Comparison of ENCODE assay signal across 9 cellular contexts in genomic region chr22:20520093-20520511, GRCh38. TPM values are rescaled to one million over a fixed set of nuclear protein-coding genes. Genes with fewer than 3 reads are reported as not detected.
A peak's percentile ranks its signal among the peaks of the same experiment; 100 is the strongest.
DNase-seq lines count a peak whose midpoint lies in the region; ATAC-seq and TF ChIP-seq lines count a peak whose summit lies in the region.
"Had no signal": no experiment of that assay in that cellular context is flagged by ENCODE, and none has a peak within 500 bp of the region (broad histone marks: within the 10 kb centered on the region; RNA-seq: fewer than 3 reads in every experiment).

No MANE protein-coding gene starts in this region.

- POLR2A ChIA-PET in CD8-positive, alpha-beta memory T cell (lab: Charles Lee), result interaction anchor here (0.6 to 1.1 kb wide), 2 partner anchors 12 to 37 kb away, joined by 3 read pairs; no protein-coding TSS in a partner anchor

- CTCF ChIA-PET in CD8-positive, alpha-beta memory T cell (lab: Charles Lee), result interaction anchor here (1.9 kb wide), 1 partner anchor 12 kb away, joined by 5 read pairs; the partner anchor contains the start of gene MED15

- no peaks in the 10 kb centered on the region for H3K9me3 Mint-ChIP-seq in CD8-positive, alpha-beta memory T cell
- H3K9me3 Mint-ChIP-seq in central memory CD8-positive, alpha-beta T cell, result no peaks in the 10 kb centered on the region

- no peaks in the 10 kb centered on the region for H3K27me3 ChIP-seq in CD8-positive, alpha-beta memory T cell (ENCODE audit: insufficient read depth, low read length, poor library complexity, severe bottlenecking)
- no peaks in the 10 kb centered on the region for H3K27me3 ChIP-seq in esophagus squamous epithelium

- H3K9me3 ChIP-seq in CD8-positive, alpha-beta memory T cell (ENCODE audit: low read length), result no peaks in the 10 kb centered on the region
- no peaks in the 10 kb centered on the region for H3K9me3 ChIP-seq in esophagus squamous epithelium

- no peaks in the 10 kb centered on the region for H3K27me3 Mint-ChIP-seq in CD8-positive, alpha-beta memory T cell
- H3K27me3 Mint-ChIP-seq in central memory CD8-positive, alpha-beta T cell, result no peaks in the 10 kb centered on the region

- no peak for TF ChIP-seq CTCF in esophagus squamous epithelium (IDR thresholded peaks at IDR 0.05)

- H3K36me3 Mint-ChIP-seq in CD8-positive, alpha-beta memory T cell, result peaks cover 0 to 61% (median 14%) of the 10 kb centered on the region in 3 donors
- peaks cover 32% of the 10 kb centered on the region for H3K36me3 Mint-ChIP-seq in central memory CD8-positive, alpha-beta T cell (ENCODE audit: insufficient read depth)

- no peak overlapping the region for H3K27ac ChIP-seq in CD8-positive, alpha-beta memory T cell (ENCODE audit: low read depth, low read length)
- no peak overlapping the region for H3K27ac ChIP-seq in esophagus squamous epithelium

- intact Hi-C loops in esophagus squamous epithelium (cut with DNase I), result no loop called here

- peak overlapping the region in 4 of 7 donors; percentile 11 to 75 (median 52) for H3K4me3 Mint-ChIP-seq in CD8-positive, alpha-beta memory T cell
- peak overlapping the region; percentile 39 for H3K4me3 Mint-ChIP-seq in central memory CD8-positive, alpha-beta T cell

- peaks cover 73 to 85% (median 82%) of the 10 kb centered on the region in 3 donors for H3K4me1 Mint-ChIP-seq in CD8-positive, alpha-beta memory T cell
- peaks cover 69% of the 10 kb centered on the region for H3K4me1 Mint-ChIP-seq in central memory CD8-positive, alpha-beta T cell

- peak in 1 of 5 donors; percentile 58 for DNase-seq in CD8-positive, alpha-beta memory T cell
- DNase-seq in RPMI7951 (ENCODE audit: low read depth) (peak; percentile 76), renal cortical epithelial cell (ENCODE audit: low read depth) (peak; percentile 49), NCI-H524 treated with DMSO at 0.1 percent for 48 hours (lab: John Stamatoyannopoulos, UW) (no peak), esophagus squamous epithelium (lab: John Stamatoyannopoulos, UW) (no peak), GOT3 (lab: John Stamatoyannopoulos, UW) (no peak)
- peak in 1 of 2 donors; percentile 12 for DNase-seq in central memory CD8-positive, alpha-beta T cell (ENCODE audit: low spot score in 2 of 2)
- DNase-seq: MM.1S; stimulated activated naive CD4-positive, alpha-beta T cell had no signal

- 55 to 73% methylated on average over 6 of the region's 7 CpGs for WGBS in esophagus squamous epithelium, 2 donors

- H3K36me3 ChIP-seq in CD8-positive, alpha-beta memory T cell (ENCODE audit: insufficient read depth, low read length), result peaks cover 21% of the 10 kb centered on the region
- H3K36me3 ChIP-seq in esophagus squamous epithelium, result peaks cover 0 to 52% (median 7%) of the 10 kb centered on the region in 3 donors

- peak overlapping the region; percentile 78 to 97 (median 88) for H3K27ac Mint-ChIP-seq in CD8-positive, alpha-beta memory T cell
- peak overlapping the region; percentile 94 for H3K27ac Mint-ChIP-seq in central memory CD8-positive, alpha-beta T cell (ENCODE audit: low read depth)

- ATAC-seq in central memory CD8-positive, alpha-beta T cell (replicated peaks; ENCODE audit: extremely low read depth, poor library complexity, severe bottlenecking), result peak; percentile 50

- no peak overlapping the region for H3K4me3 ChIP-seq in CD8-positive, alpha-beta memory T cell (ENCODE audit: low read length)
- no peak overlapping the region for H3K4me3 ChIP-seq in esophagus squamous epithelium

- no peak for TF ChIP-seq POLR2A in esophagus squamous epithelium (IDR thresholded peaks at IDR 0.05)

- peaks cover 67% of the 10 kb centered on the region for H3K4me1 ChIP-seq in CD8-positive, alpha-beta memory T cell (ENCODE audit: insufficient read depth, low read length)
- peaks cover 15 to 92% (median 39%) of the 10 kb centered on the region in 3 donors for H3K4me1 ChIP-seq in esophagus squamous epithelium

RNA-seq across cellular contexts. Expression of gene MED15, which starts 12.7 kb away (rescaled TPM):
- 100 to 1,000 TPM in 1 of 2 experiments, 10 to 100 TPM in 1; 98.0 to 106 TPM for total RNA-seq in CD8-positive, alpha-beta memory T cell
- 120 TPM for polyA plus RNA-seq in CD8-positive, alpha-beta memory T cell
- 19.5 and 26.9 TPM in 2 replicates for total RNA-seq in RPMI7951 (2014; rRNA removed; shearing (Covaris generic))
- total RNA-seq in renal cortical epithelial cell (41.5 and 69.2 TPM in 2 replicates), esophagus squamous epithelium (10 to 100 TPM; 31.6 to 51.4 (median 46.1) TPM)

RNA-seq across cellular contexts. Expression of gene KLHL22, which starts 24.5 kb away (rescaled TPM):
- 10 to 100 TPM; 17.2 to 17.6 TPM for total RNA-seq in CD8-positive, alpha-beta memory T cell
- 25.4 TPM for polyA plus RNA-seq in CD8-positive, alpha-beta memory T cell
- 7.0 and 7.4 TPM in 2 replicates for total RNA-seq in RPMI7951 (2014; rRNA removed; shearing (Covaris generic))
- total RNA-seq in renal cortical epithelial cell, result 18.9 and 25.5 TPM in 2 replicates
- total RNA-seq in esophagus squamous epithelium, result 10 to 100 TPM in 1 of 4 donors, 1 to 10 TPM in 3; 7.7 to 13.0 (median 8.3) TPM

Comparison
In these comparisons a context has a peak if more than half of its experiments do, and no peak if none do; other contexts are left out.
1. DNase-seq: peak in RPMI7951 (single experiment) and renal cortical epithelial cell (single experiment); none in NCI-H524 treated with DMSO at 0.1 percent for 48 hours (single experiment), esophagus squamous epithelium (single experiment) and GOT3 (single experiment).